ENCODE assay signal across 1 cellular context in the genomic region with DNA sequence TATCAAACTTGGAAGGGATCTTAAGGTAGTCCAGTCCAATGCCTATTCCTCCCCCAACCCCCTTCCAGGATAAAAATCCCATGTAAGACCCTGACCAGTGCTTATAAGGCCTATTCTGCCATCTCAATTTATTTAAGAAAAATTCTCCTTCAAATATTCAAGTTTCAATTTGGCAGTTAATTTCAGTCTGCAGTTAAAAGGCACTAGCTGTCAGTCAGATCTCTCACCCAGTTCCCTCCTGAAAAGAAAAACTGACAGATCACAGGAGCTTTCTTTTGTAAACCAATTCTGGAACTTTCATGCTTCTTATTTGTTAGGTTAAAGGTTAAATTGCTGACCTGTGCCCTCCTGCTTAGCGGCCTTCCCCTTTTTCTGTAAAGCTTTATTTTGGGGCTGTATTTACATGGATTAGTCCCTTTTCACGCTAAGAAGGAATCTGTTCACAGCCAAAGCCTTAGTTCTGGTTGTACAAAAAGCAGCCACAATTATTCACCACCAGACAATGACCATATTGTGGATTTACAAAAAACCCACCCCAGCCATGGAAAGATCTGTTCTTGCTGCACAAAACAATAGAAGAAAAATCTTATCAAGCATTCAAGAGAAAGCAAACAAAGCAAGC.
TF ChIP-seq lines count a peak whose summit lies in the region.

No MANE protein-coding gene starts in this region.

TF ChIP-seq in HepG2, 621 proteins besides CTCF, POLR2A, EP300 and RAD21 (continued from another document and continues in another):
- TF ChIP-seq, protein P1, sequence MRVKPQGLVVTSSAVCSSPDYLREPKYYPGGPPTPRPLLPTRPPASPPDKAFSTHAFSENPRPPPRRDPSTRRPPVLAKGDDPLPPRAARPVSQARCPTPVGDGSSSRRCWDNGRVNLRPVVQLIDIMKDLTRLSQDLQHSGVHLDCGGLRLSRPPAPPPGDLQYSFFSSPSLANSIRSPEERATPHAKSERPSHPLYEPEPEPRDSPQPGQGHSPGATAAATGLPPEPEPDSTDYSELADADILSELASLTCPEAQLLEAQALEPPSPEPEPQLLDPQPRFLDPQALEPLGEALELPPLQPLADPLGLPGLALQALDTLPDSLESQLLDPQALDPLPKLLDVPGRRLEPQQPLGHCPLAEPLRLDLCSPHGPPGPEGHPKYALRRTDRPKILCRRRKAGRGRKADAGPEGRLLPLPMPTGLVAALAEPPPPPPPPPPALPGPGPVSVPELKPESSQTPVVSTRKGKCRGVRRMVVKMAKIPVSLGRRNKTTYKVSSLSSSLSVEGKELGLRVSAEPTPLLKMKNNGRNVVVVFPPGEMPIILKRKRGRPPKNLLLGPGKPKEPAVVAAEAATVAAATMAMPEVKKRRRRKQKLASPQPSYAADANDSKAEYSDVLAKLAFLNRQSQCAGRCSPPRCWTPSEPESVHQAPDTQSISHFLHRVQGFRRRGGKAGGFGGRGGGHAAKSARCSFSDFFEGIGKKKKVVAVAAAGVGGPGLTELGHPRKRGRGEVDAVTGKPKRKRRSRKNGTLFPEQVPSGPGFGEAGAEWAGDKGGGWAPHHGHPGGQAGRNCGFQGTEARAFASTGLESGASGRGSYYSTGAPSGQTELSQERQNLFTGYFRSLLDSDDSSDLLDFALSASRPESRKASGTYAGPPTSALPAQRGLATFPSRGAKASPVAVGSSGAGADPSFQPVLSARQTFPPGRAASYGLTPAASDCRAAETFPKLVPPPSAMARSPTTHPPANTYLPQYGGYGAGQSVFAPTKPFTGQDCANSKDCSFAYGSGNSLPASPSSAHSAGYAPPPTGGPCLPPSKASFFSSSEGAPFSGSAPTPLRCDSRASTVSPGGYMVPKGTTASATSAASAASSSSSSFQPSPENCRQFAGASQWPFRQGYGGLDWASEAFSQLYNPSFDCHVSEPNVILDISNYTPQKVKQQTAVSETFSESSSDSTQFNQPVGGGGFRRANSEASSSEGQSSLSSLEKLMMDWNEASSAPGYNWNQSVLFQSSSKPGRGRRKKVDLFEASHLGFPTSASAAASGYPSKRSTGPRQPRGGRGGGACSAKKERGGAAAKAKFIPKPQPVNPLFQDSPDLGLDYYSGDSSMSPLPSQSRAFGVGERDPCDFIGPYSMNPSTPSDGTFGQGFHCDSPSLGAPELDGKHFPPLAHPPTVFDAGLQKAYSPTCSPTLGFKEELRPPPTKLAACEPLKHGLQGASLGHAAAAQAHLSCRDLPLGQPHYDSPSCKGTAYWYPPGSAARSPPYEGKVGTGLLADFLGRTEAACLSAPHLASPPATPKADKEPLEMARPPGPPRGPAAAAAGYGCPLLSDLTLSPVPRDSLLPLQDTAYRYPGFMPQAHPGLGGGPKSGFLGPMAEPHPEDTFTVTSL (CRISPR knock-in tag; IDR thresholded peaks at IDR 0.05; ENCODE audit: borderline replicate concordance) = no peak; the same call in 1 of the 2 replicates
- TF ChIP-seq ZNF460 (CRISPR knock-in tag; IDR thresholded peaks at IDR 0.05; ENCODE audit: borderline replicate concordance) (no peak), ZNF792 (CRISPR knock-in tag; IDR thresholded peaks at IDR 0.05) (no peak), TMF1 (CRISPR knock-in tag; IDR thresholded peaks at IDR 0.05; ENCODE audit: low read depth) (no peak), PHF20 (CRISPR knock-in tag; IDR thresholded peaks at IDR 0.05) (no peak), HCFC1 (IDR thresholded peaks at IDR 0.05; ENCODE audit: low read depth, low read length) (no peak), ZFYVE20 (CRISPR knock-in tag; IDR thresholded peaks at IDR 0.05; ENCODE audit: borderline replicate concordance, low read depth) (no peak), TP53 (CRISPR knock-in tag; conservative IDR thresholded peaks at IDR 0.05) (no peak), ZNF781 (CRISPR knock-in tag; IDR thresholded peaks at IDR 0.05; ENCODE audit: borderline replicate concordance, not compliant biosample characterization) (no peak), GFI1 (CRISPR knock-in tag; IDR thresholded peaks at IDR 0.05; ENCODE audit: borderline replicate concordance) (peak; percentile 42; the same call in 1 of the 2 replicates), ZBTB1 (CRISPR knock-in tag; IDR thresholded peaks at IDR 0.05; ENCODE audit: borderline replicate concordance) (no peak), ZNF616 (CRISPR knock-in tag; IDR thresholded peaks at IDR 0.05; ENCODE audit: low read depth) (no peak), GABPA (IDR thresholded peaks at IDR 0.05; ENCODE audit: low read depth, low read length) (no peak), GABPA (CRISPR knock-in tag; IDR thresholded peaks at IDR 0.05; ENCODE audit: low read depth) (no peak), NFATC3 (CRISPR knock-in tag; IDR thresholded peaks at IDR 0.05) (no peak), ZNF33A (CRISPR knock-in tag; IDR thresholded peaks at IDR 0.05; ENCODE audit: borderline replicate concordance) (no peak), ZFP37 (CRISPR knock-in tag; IDR thresholded peaks at IDR 0.05; ENCODE audit: borderline replicate concordance) (no peak), RCOR2 (CRISPR knock-in tag; IDR thresholded peaks at IDR 0.05) (no peak), XBP1 (CRISPR knock-in tag; IDR thresholded peaks at IDR 0.05) (no peak), ZNF891 (CRISPR knock-in tag; IDR thresholded peaks at IDR 0.05) (no peak), KDM6A (CRISPR knock-in tag; IDR thresholded peaks at IDR 0.05; ENCODE audit: low read depth) (no peak), KAT8 (CRISPR knock-in tag; IDR thresholded peaks at IDR 0.05) (no peak), NRL (CRISPR knock-in tag; IDR thresholded peaks at IDR 0.05; ENCODE audit: borderline replicate concordance) (no peak), MYC (CRISPR knock-in tag; IDR thresholded peaks at IDR 0.05; ENCODE audit: borderline replicate concordance) (no peak), ZNF124 (CRISPR knock-in tag; IDR thresholded peaks at IDR 0.05) (no peak), SNAI1 (CRISPR knock-in tag; IDR thresholded peaks at IDR 0.05; ENCODE audit: borderline replicate concordance) (no peak), MXI1 (IDR thresholded peaks at IDR 0.05; ENCODE audit: borderline replicate concordance, low read depth, low read length) (no peak), KLF6 (CRISPR knock-in tag; IDR thresholded peaks at IDR 0.05) (no peak), CBX5 (CRISPR knock-in tag; IDR thresholded peaks at IDR 0.05; ENCODE audit: borderline replicate concordance) (no peak), ZNF329 (CRISPR knock-in tag; IDR thresholded peaks at IDR 0.05; ENCODE audit: low read depth) (no peak)
- TF ChIP-seq, protein P2, sequence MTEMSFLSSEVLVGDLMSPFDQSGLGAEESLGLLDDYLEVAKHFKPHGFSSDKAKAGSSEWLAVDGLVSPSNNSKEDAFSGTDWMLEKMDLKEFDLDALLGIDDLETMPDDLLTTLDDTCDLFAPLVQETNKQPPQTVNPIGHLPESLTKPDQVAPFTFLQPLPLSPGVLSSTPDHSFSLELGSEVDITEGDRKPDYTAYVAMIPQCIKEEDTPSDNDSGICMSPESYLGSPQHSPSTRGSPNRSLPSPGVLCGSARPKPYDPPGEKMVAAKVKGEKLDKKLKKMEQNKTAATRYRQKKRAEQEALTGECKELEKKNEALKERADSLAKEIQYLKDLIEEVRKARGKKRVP (CRISPR knock-in tag; IDR thresholded peaks at IDR 0.05) = no peak
- TF ChIP-seq, protein P3, sequence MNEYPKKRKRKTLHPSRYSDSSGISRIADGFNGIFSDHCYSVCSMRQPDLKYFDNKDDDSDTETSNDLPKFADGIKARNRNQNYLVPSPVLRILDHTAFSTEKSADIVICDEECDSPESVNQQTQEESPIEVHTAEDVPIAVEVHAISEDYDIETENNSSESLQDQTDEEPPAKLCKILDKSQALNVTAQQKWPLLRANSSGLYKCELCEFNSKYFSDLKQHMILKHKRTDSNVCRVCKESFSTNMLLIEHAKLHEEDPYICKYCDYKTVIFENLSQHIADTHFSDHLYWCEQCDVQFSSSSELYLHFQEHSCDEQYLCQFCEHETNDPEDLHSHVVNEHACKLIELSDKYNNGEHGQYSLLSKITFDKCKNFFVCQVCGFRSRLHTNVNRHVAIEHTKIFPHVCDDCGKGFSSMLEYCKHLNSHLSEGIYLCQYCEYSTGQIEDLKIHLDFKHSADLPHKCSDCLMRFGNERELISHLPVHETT (CRISPR knock-in tag; conservative IDR thresholded peaks at IDR 0.05) = no peak
- TF ChIP-seq, protein P4, sequence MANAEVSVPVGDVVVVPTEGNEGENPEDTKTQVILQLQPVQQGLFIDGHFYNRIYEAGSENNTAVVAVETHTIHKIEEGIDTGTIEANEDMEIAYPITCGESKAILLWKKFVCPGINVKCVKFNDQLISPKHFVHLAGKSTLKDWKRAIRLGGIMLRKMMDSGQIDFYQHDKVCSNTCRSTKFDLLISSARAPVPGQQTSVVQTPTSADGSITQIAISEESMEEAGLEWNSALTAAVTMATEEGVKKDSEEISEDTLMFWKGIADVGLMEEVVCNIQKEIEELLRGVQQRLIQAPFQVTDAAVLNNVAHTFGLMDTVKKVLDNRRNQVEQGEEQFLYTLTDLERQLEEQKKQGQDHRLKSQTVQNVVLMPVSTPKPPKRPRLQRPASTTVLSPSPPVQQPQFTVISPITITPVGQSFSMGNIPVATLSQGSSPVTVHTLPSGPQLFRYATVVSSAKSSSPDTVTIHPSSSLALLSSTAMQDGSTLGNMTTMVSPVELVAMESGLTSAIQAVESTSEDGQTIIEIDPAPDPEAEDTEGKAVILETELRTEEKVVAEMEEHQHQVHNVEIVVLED (CRISPR knock-in tag; IDR thresholded peaks at IDR 0.05; ENCODE audit: borderline replicate concordance) = no peak
- TF ChIP-seq, protein P5, sequence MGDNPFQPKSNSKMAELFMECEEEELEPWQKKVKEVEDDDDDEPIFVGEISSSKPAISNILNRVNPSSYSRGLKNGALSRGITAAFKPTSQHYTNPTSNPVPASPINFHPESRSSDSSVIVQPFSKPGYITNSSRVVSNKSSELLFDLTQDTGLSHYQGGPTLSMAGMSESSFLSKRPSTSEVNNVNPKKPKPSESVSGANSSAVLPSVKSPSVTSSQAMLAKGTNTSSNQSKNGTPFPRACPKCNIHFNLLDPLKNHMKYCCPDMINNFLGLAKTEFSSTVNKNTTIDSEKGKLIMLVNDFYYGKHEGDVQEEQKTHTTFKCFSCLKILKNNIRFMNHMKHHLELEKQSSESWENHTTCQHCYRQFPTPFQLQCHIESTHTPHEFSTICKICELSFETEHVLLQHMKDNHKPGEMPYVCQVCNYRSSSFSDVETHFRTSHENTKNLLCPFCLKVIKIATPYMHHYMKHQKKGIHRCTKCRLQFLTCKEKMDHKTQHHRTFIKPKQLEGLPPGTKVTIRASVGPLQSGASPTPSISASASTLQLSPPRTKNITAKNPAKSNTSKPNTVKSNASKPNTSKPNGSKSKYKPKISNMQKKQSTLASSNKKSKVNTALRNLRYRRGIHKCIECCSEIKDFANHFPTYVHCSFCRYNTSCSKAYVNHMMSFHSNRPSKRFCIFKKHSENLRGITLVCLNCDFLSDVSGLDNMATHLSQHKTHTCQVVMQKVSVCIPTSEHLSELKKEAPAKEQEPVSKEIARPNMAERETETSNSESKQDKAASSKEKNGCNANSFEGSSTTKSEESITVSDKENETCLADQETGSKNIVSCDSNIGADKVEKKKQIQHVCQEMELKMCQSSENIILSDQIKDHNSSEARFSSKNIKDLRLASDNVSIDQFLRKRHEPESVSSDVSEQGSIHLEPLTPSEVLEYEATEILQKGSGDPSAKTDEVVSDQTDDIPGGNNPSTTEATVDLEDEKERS (CRISPR knock-in tag; IDR thresholded peaks at IDR 0.05) = no peak
- TF ChIP-seq, protein P6, sequence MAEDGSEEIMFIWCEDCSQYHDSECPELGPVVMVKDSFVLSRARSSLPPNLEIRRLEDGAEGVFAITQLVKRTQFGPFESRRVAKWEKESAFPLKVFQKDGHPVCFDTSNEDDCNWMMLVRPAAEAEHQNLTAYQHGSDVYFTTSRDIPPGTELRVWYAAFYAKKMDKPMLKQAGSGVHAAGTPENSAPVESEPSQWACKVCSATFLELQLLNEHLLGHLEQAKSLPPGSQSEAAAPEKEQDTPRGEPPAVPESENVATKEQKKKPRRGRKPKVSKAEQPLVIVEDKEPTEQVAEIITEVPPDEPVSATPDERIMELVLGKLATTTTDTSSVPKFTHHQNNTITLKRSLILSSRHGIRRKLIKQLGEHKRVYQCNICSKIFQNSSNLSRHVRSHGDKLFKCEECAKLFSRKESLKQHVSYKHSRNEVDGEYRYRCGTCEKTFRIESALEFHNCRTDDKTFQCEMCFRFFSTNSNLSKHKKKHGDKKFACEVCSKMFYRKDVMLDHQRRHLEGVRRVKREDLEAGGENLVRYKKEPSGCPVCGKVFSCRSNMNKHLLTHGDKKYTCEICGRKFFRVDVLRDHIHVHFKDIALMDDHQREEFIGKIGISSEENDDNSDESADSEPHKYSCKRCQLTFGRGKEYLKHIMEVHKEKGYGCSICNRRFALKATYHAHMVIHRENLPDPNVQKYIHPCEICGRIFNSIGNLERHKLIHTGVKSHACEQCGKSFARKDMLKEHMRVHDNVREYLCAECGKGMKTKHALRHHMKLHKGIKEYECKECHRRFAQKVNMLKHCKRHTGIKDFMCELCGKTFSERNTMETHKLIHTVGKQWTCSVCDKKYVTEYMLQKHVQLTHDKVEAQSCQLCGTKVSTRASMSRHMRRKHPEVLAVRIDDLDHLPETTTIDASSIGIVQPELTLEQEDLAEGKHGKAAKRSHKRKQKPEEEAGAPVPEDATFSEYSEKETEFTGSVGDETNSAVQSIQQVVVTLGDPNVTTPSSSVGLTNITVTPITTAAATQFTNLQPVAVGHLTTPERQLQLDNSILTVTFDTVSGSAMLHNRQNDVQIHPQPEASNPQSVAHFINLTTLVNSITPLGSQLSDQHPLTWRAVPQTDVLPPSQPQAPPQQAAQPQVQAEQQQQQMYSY (CRISPR knock-in tag; IDR thresholded peaks at IDR 0.05) = no peak
- TF ChIP-seq, protein P7, sequence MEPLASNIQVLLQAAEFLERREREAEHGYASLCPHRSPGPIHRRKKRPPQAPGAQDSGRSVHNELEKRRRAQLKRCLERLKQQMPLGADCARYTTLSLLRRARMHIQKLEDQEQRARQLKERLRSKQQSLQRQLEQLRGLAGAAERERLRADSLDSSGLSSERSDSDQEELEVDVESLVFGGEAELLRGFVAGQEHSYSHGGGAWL (CRISPR knock-in tag; IDR thresholded peaks at IDR 0.05) = no peak
- TF ChIP-seq, protein P8, sequence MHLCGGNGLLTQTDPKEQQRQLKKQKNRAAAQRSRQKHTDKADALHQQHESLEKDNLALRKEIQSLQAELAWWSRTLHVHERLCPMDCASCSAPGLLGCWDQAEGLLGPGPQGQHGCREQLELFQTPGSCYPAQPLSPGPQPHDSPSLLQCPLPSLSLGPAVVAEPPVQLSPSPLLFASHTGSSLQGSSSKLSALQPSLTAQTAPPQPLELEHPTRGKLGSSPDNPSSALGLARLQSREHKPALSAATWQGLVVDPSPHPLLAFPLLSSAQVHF (CRISPR knock-in tag; IDR thresholded peaks at IDR 0.05) = no peak
- TF ChIP-seq, protein P9, sequence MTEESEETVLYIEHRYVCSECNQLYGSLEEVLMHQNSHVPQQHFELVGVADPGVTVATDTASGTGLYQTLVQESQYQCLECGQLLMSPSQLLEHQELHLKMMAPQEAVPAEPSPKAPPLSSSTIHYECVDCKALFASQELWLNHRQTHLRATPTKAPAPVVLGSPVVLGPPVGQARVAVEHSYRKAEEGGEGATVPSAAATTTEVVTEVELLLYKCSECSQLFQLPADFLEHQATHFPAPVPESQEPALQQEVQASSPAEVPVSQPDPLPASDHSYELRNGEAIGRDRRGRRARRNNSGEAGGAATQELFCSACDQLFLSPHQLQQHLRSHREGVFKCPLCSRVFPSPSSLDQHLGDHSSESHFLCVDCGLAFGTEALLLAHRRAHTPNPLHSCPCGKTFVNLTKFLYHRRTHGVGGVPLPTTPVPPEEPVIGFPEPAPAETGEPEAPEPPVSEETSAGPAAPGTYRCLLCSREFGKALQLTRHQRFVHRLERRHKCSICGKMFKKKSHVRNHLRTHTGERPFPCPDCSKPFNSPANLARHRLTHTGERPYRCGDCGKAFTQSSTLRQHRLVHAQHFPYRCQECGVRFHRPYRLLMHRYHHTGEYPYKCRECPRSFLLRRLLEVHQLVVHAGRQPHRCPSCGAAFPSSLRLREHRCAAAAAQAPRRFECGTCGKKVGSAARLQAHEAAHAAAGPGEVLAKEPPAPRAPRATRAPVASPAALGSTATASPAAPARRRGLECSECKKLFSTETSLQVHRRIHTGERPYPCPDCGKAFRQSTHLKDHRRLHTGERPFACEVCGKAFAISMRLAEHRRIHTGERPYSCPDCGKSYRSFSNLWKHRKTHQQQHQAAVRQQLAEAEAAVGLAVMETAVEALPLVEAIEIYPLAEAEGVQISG (CRISPR knock-in tag; IDR thresholded peaks at IDR 0.05) = no peak
